ENCODE assay signal across 8 cellular contexts in genomic region chr5:101390317-101390908, GRCh38.
DNase-seq lines count a peak whose midpoint lies in the region; ATAC-seq, FAIRE-seq and TF ChIP-seq lines count a peak whose summit lies in the region.

No MANE protein-coding gene starts in this region.

- FAIRE-seq in astrocyte (lab: Jason Lieb, UNC) = peak; percentile 74
- no peak for FAIRE-seq in kidney (lab: Jason Lieb, UNC)

- H3K4me3 ChIP-seq in astrocyte (ENCODE audit: insufficient read depth, low read depth, low read length) (no peak overlapping the region), kidney (ENCODE audit: low read length in 2 of 2) (no peak overlapping the region)

- TF ChIP-seq CTCF in astrocyte (IDR thresholded peaks at IDR 0.05; ENCODE audit: insufficient read depth, low read depth, low read length) (peak; percentile 61), kidney (IDR thresholded peaks at IDR 0.05; ENCODE audit: borderline replicate concordance, extremely low read depth, insufficient read depth) (peak; percentile 48)

- H3K9me3 Mint-ChIP-seq in astrocyte (ENCODE audit: unreplicated experiment) = no peaks in the 10 kb centered on the region

- H3K9me3 ChIP-seq in astrocyte (ENCODE audit: insufficient read depth, low read depth, low read length) = no peaks in the 10 kb centered on the region
- H3K9me3 ChIP-seq in kidney (ENCODE audit: control insufficient read depth in 1 of 2, low read length in 2 of 2) = no peaks in the 10 kb centered on the region

- H3K27me3 Mint-ChIP-seq in astrocyte (ENCODE audit: low read depth, unreplicated experiment) = no peaks in the 10 kb centered on the region

- H3K36me3 ChIP-seq in astrocyte (ENCODE audit: insufficient read depth, low read length) (no peaks in the 10 kb centered on the region), kidney (ENCODE audit: control insufficient read depth in 1 of 2, insufficient read depth in 2 of 2, low read length in 2 of 2) (no peaks in the 10 kb centered on the region)

- H4K20me1 ChIP-seq in astrocyte (ENCODE audit: insufficient read depth, low read length) = no peaks in the 10 kb centered on the region

- peak; percentile 61 for ATAC-seq in GM19467 (IDR thresholded peaks at IDR 0.05; ENCODE audit: unreplicated experiment)

- DNase-seq in DMS114 treated with DMSO at 0.1 percent for 48 hours (lab: John Stamatoyannopoulos, UW; ENCODE audit: unreplicated experiment) = peak; percentile 38
- peak; percentile 55 for DNase-seq in NCI-H1694 (lab: John Stamatoyannopoulos, UW)
- DNase-seq in astrocyte (ENCODE audit: low read depth) = peak; percentile 34
- no peak for DNase-seq in kidney
- DNase-seq in ureter (ENCODE audit: low spot score) = no peak
- DNase-seq in stimulated activated CD4-positive, alpha-beta T cell treated with anti-CD3 and anti-CD28 coated beads, Interleukin-1b, Interleukin-23, amount 100 ng/mL, for 48 hours = no peak
- DNase-seq in GM19238 (ENCODE audit: insufficient read length, low spot score) = no peak

- H2AFZ ChIP-seq in astrocyte (ENCODE audit: low read depth, low read length) = no peak overlapping the region

- intact Hi-C loops in kidney (cut with DNase I) = no loop called here

- H3K9ac ChIP-seq in astrocyte (ENCODE audit: low read length) (no peak overlapping the region), kidney (ENCODE audit: low read length in 2 of 2) (no peak overlapping the region)

- no peaks in the 10 kb centered on the region for H3K36me3 Mint-ChIP-seq in astrocyte (ENCODE audit: low read depth, unreplicated experiment)

- H3K27ac ChIP-seq in astrocyte (ENCODE audit: low read depth, low read length) (no peak overlapping the region), kidney (ENCODE audit: low read depth in 2 of 2, low read length in 2 of 2) (no peak overlapping the region)

- no peaks in the 10 kb centered on the region for H3K4me1 Mint-ChIP-seq in astrocyte (ENCODE audit: low read depth, unreplicated experiment)

- no peaks in the 10 kb centered on the region for H3K79me2 ChIP-seq in astrocyte (ENCODE audit: insufficient read depth, low read length)

- H3K27ac Mint-ChIP-seq in astrocyte (ENCODE audit: unreplicated experiment) = no peak overlapping the region

- no peaks in the 10 kb centered on the region for H3K27me3 ChIP-seq in astrocyte (ENCODE audit: insufficient read depth, low read length)

- H3K4me2 ChIP-seq in astrocyte (ENCODE audit: low read length) = no peak overlapping the region

- no peaks in the 10 kb centered on the region for H3K4me1 ChIP-seq in astrocyte (ENCODE audit: insufficient read depth, low read length)
- H3K4me1 ChIP-seq in kidney (ENCODE audit: control insufficient read depth in 1 of 2, insufficient read depth in 1 of 2, low read depth in 1 of 2, low read length in 2 of 2) = no peaks in the 10 kb centered on the region

- H3K4me3 Mint-ChIP-seq in astrocyte (ENCODE audit: unreplicated experiment) = no peak overlapping the region

Comparison
In these comparisons a context has a peak if more than half of its experiments do, and no peak if none do; other contexts are left out.
1. DNase-seq: peak in DMS114 treated with DMSO at 0.1 percent for 48 hours (single experiment), NCI-H1694 (single experiment) and astrocyte (single experiment); none in kidney (single experiment), ureter (single experiment), stimulated activated CD4-positive, alpha-beta T cell treated with anti-CD3 and anti-CD28 coated beads, Interleukin-1b, Interleukin-23, amount 100 ng/mL, for 48 hours (single experiment) and GM19238 (single experiment).